32 cellular contexts compared by ENCODE assay signal in genomic region chr11:15500643-15501042, GRCh38.
"Had no signal": no experiment of that assay in that cellular context is flagged by ENCODE, and none has a peak within 500 bp of the region (broad histone marks: within the 10 kb centered on the region; RNA-seq: fewer than 3 reads in every experiment).

No MANE protein-coding gene starts in this region.

- H3K9me3 Mint-ChIP-seq: activated CD4-positive, alpha-beta T cell treated with anti-CD3 and anti-CD28 coated beads, Interleukin-2, amount 10 ng/mL, durations not matched to agents 7 days and 5 days; activated naive CD4-positive, alpha-beta T cell treated with anti-CD3 and anti-CD28 coated beads, Interleukin-2, amount 50 U/mL, for 24 hours; activated naive CD8-positive, alpha-beta T cell treated with anti-CD3 and anti-CD28 coated beads, Interleukin-2, amount 10 ng/mL, durations not matched to agents 7 days and 5 days; activated T-cell treated with anti-CD3 and anti-CD28 coated beads, Interleukin-2, amount 50 U/mL, for 24 hours; activated T-helper 2 cell treated with anti-CD3 and anti-CD28 coated beads, Interferon-gamma antibody, Interleukin-2, Interleukin-4, amounts not matched to agents 10 μg/mL and 5 μg/mL and 100 μg/mL, durations not matched to agents 14 hours and 24 hours and 36 hours had no signal

- H3K4me3 Mint-ChIP-seq: activated CD4-positive, alpha-beta T cell treated with anti-CD3 and anti-CD28 coated beads, Interleukin-2, amount 10 ng/mL, durations not matched to agents 7 days and 5 days; activated CD8-positive, alpha-beta T cell treated with anti-CD3 and anti-CD28 coated beads, Interleukin-2, amount 10 ng/mL, durations not matched to agents 7 days and 5 days; activated naive CD4-positive, alpha-beta T cell treated with anti-CD3 and anti-CD28 coated beads, Interleukin-2, amount 50 U/mL, for 24 hours; activated naive CD8-positive, alpha-beta T cell treated with anti-CD3 and anti-CD28 coated beads, Interleukin-2, amount 10 ng/mL, durations not matched to agents 7 days and 5 days; activated T-cell treated with anti-CD3 and anti-CD28 coated beads, Interleukin-2, amount 50 U/mL, for 24 hours; central memory CD8-positive, alpha-beta T cell had no signal

- H3K4me1 ChIP-seq: ascending aorta had no signal

- H3K27ac ChIP-seq: ascending aorta, cardiac muscle cell, RWPE1, VCaP had no signal

- H3K36me3 ChIP-seq: ascending aorta, cardiac muscle cell had no signal

- H3K27ac Mint-ChIP-seq: activated CD4-positive, alpha-beta T cell treated with anti-CD3 and anti-CD28 coated beads, Interleukin-2, amount 10 ng/mL, durations not matched to agents 7 days and 5 days; activated CD8-positive, alpha-beta T cell treated with anti-CD3 and anti-CD28 coated beads, Interleukin-2, amount 10 ng/mL, durations not matched to agents 7 days and 5 days; activated naive CD4-positive, alpha-beta T cell treated with anti-CD3 and anti-CD28 coated beads, Interleukin-2, amount 50 U/mL, for 24 hours; activated naive CD8-positive, alpha-beta T cell treated with anti-CD3 and anti-CD28 coated beads, Interleukin-2, amount 10 ng/mL, durations not matched to agents 7 days and 5 days; activated T-cell treated with anti-CD3 and anti-CD28 coated beads, Interleukin-2, amount 50 U/mL, for 24 hours; activated T-helper 2 cell treated with anti-CD3 and anti-CD28 coated beads, Interferon-gamma antibody, Interleukin-2, Interleukin-4, amounts not matched to agents 10 μg/mL and 5 μg/mL and 100 μg/mL, durations not matched to agents 14 hours and 24 hours and 36 hours had no signal

- DNase-seq: activated CD4-positive, alpha-beta T cell treated with anti-CD3 and anti-CD28 coated beads for 1 hour; activated CD4-positive, alpha-beta T cell treated with anti-CD3 and anti-CD28 coated beads, Interleukin-2, amount 10 ng/mL, durations not matched to agents 7 days and 5 days; activated CD4-positive, alpha-beta T cell treated with anti-CD3 and anti-CD28 coated beads, Interleukin-2, amount 50 U/mL, for 48 hours; activated CD4-positive, CD25-positive, alpha-beta regulatory T cell; activated CD8-positive, alpha-beta T cell treated with anti-CD3 and anti-CD28 coated beads, Interleukin-2, amount 10 ng/mL, durations not matched to agents 7 days and 5 days; activated gamma-delta T cell; activated naive CD4-positive, alpha-beta T cell treated with Interleukin-2 at 50 U/mL for 16 hours; activated naive CD8-positive, alpha-beta T cell treated with anti-CD3 and anti-CD28 coated beads, Interleukin-2, amount 10 ng/mL, durations not matched to agents 7 days and 5 days; activated T-cell treated with anti-CD3 and anti-CD28 coated beads, Interleukin-2, amount 50 U/mL, for 24 hours; amygdala; NCI-H1105; NCI-H1417 treated with DMSO at 0.1 percent for 48 hours; NCI-H187 treated with DMSO at 0.1 percent for 48 hours; NCI-H2081 treated with DMSO at 0.1 percent for 48 hours; NCI-H226; NCI-H446 treated with DMSO at 0.1 percent for 48 hours; NCI-H748 treated with DMSO at 0.1 percent for 48 hours; NK-92 treated with Interleukin-12 subunit alpha and Interleukin-12 subunit beta, amount 100 ng/mL, for 24 hours; PC-3; SIG-M5; SW 1271; T-helper 1 cell; T-helper 2 cell; T-helper 9 cell had no signal

- H3K27me3 Mint-ChIP-seq: activated CD4-positive, alpha-beta T cell treated with anti-CD3 and anti-CD28 coated beads, Interleukin-2, amount 10 ng/mL, durations not matched to agents 7 days and 5 days; activated naive CD4-positive, alpha-beta T cell treated with anti-CD3 and anti-CD28 coated beads, Interleukin-2, amount 50 U/mL, for 24 hours; activated naive CD8-positive, alpha-beta T cell treated with anti-CD3 and anti-CD28 coated beads, Interleukin-2, amount 10 ng/mL, durations not matched to agents 7 days and 5 days; activated T-cell treated with anti-CD3 and anti-CD28 coated beads, Interleukin-2, amount 50 U/mL, for 24 hours; central memory CD8-positive, alpha-beta T cell had no signal

- H3K4me3 ChIP-seq: ascending aorta, cardiac muscle cell, K562 had no signal

- H3K36me3 Mint-ChIP-seq: activated naive CD4-positive, alpha-beta T cell treated with anti-CD3 and anti-CD28 coated beads, Interleukin-2, amount 50 U/mL, for 24 hours; activated naive CD8-positive, alpha-beta T cell treated with anti-CD3 and anti-CD28 coated beads, Interleukin-2, amount 10 ng/mL, durations not matched to agents 7 days and 5 days had no signal

- H3K4me1 Mint-ChIP-seq: activated CD4-positive, alpha-beta T cell treated with anti-CD3 and anti-CD28 coated beads, Interleukin-2, amount 10 ng/mL, durations not matched to agents 7 days and 5 days; activated naive CD4-positive, alpha-beta T cell treated with anti-CD3 and anti-CD28 coated beads, Interleukin-2, amount 50 U/mL, for 24 hours; activated naive CD8-positive, alpha-beta T cell treated with anti-CD3 and anti-CD28 coated beads, Interleukin-2, amount 10 ng/mL, durations not matched to agents 7 days and 5 days; central memory CD8-positive, alpha-beta T cell had no signal

- H3K9me3 ChIP-seq: ascending aorta had no signal

- H3K27me3 ChIP-seq: ascending aorta, cardiac muscle cell had no signal
